16 cellular contexts compared by ENCODE assay signal in genomic region chr3:25171118-25171912, GRCh38.
"Had no signal": no experiment of that assay in that cellular context is flagged by ENCODE, and none has a peak within 500 bp of the region (broad histone marks: within the 10 kb centered on the region; RNA-seq: fewer than 3 reads in every experiment).

No MANE protein-coding gene starts in this region.

- H3K27ac ChIP-seq: dorsolateral prefrontal cortex, tibial nerve had no signal

- ATAC-seq: activated CD8-positive, alpha-beta T cell treated with anti-CD3 and anti-CD28 coated beads, Interleukin-2, amount 10 ng/mL, durations not matched to agents 7 days and 5 days; left ventricle myocardium superior; natural killer cell treated with Interleukin-12 subunit alpha and Interleukin-12 subunit beta and Interleukin-15 and Interleukin-18, amount 100 ng/mL, for 72 hours; stimulated activated naive B cell treated with anti-CD40 and anti-IgM and Interleukin-4, amounts not matched to agents 10 μg/mL and 1 μg/mL and 100 μg/mL, for 72 hours had no signal

- H3K36me3 ChIP-seq: tibial nerve had no signal

- DNase-seq: activated B cell treated with CpG ODN at 0.5 μM for 24 hours; activated CD4-positive, alpha-beta T cell treated with anti-CD3 and anti-CD28 coated beads for 48 hours; activated CD8-positive, alpha-beta memory T cell treated with anti-CD3 and anti-CD28 coated beads, Interleukin-2, amount 50 U/mL, for 4 hours; activated CD8-positive, alpha-beta T cell treated with anti-CD3 and anti-CD28 coated beads, Interleukin-2, amount 10 ng/mL, durations not matched to agents 7 days and 5 days; activated effector memory CD4-positive, alpha-beta T cell treated with anti-CD3 and anti-CD28 coated beads, Interleukin-2, amount 50 U/mL, for 16 hours; activated T-cell treated with anti-CD3 and anti-CD28 coated beads, Interleukin-2, amount 50 U/mL, for 48 hours; dorsolateral prefrontal cortex; hypothalamus; left ventricle myocardium superior; mesenchymal stem cell; stimulated activated CD4-positive, alpha-beta T cell treated with anti-CD3 and anti-CD28 coated beads, Interleukin-12 subunit alpha, Interleukin-12 subunit beta, amount 100 ng/mL, for 4 hours; stimulated activated CD4-positive, alpha-beta T cell treated with anti-CD3 and anti-CD28 coated beads, Interleukin-2, amount 100 ng/mL, for 24 hours; stimulated activated naive B cell treated with anti-CD40 and anti-IgM and Interleukin-4, amounts not matched to agents 10 μg/mL and 1 μg/mL and 100 μg/mL, for 72 hours; T-helper 2 cell had no signal

- H3K4me3 ChIP-seq: dorsolateral prefrontal cortex, tibial nerve had no signal

- H3K27me3 ChIP-seq: dorsolateral prefrontal cortex, tibial nerve had no signal

- H3K4me1 ChIP-seq: tibial nerve had no signal
